ENCODE assay signal across 8 cellular contexts in the genomic region with DNA sequence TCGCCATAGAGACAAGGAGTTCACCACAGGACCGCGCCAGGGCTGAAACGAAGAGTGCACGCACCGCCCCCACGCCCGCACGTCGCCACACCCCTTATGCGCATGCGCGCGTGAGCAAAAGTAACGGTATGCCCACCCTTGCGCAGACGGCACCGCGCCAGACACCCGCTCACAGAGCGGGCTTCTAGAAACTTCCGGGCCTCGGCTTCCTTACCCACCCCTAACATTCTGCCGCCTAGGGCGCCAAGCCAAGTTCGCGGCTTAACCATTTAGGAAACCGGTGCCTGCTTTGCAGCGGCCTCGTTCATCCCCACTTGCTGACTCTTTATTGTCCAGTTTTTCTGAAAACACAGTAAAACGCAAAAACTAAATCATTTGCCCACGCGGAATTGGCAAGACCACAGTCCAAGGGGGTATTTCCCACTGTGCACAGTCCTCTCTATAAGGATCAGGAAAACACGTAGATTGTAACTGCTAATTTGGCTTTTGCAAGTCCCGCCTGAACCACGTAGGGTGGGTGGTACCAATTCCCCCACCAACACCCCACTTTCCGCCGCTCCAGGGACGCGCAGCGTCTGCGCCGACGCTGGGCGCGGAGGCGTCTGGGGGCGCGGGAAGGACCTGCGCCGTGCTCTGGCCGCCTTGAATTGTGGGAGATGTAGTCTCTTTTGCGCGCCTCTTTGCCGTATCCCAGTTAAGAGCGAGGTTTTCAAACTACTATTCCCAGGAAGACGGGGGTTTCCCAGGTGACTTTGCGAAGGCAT. TPM values are rescaled to one million over a fixed set of nuclear protein-coding genes. Genes with fewer than 3 reads are reported as not detected.
DNase-seq lines count a peak whose midpoint lies in the region; ATAC-seq lines count a peak whose summit lies in the region.

A gene with protein sequence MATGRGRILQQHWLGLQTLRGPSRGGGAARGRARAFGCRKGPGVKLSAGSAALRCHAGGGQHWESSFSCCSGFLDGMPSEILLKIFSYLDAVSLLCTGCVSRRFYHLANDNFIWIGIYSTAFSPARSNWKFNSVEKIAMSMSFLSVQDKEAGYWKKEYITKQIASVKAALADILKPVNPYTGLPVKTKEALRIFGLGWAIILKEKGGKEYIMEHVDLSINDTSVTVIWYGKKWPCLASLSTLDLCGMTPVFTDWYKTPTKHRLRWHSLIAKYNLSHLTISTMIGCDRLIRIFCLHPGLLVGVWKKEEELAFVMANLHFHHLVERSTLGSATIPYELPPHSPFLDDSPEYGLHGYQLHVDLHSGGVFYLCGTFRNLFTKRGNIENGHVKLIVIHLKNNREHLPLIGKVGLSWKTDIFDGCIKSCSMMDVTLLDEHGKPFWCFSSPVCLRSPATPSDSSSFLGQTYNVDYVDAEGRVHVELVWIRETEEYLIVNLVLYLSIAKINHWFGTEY (minus strand): TSS at position 56 of the 764 bp plus-strand sequence. CDS start 49 bp downstream, at position 7.
A gene with protein sequence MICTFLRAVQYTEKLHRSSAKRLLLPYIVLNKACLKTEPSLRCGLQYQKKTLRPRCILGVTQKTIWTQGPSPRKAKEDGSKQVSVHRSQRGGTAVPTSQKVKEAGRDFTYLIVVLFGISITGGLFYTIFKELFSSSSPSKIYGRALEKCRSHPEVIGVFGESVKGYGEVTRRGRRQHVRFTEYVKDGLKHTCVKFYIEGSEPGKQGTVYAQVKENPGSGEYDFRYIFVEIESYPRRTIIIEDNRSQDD (plus strand): TSS at position 745 of the 764 bp plus-strand sequence. CDS start 286 bp downstream, outside the sequence.

- peaks cover 4% of the 10 kb centered on the region for H3K27me3 Mint-ChIP-seq in dendritic cell treated with granulocyte-macrophage colony-stimulating factor and Interleukin-4, amounts not matched to agents 40 ng/mL and 50 ng/mL, for 4 days

- peak; percentile 88 for ATAC-seq in GM19397 (IDR thresholded peaks at IDR 0.05; ENCODE audit: unreplicated experiment)
- peak; percentile 88 for ATAC-seq in HG03565 (IDR thresholded peaks at IDR 0.05; ENCODE audit: unreplicated experiment)
- ATAC-seq in left lobe of liver = peak; percentile 93

- H3K36me3 Mint-ChIP-seq in dendritic cell treated with granulocyte-macrophage colony-stimulating factor and Interleukin-4, amounts not matched to agents 40 ng/mL and 50 ng/mL, for 4 days (ENCODE audit: low read depth) = peaks cover 27% of the 10 kb centered on the region

- intact Hi-C loops in dendritic cell treated with granulocyte-macrophage colony-stimulating factor and Interleukin-4, amounts not matched to agents 40 ng/mL and 50 ng/mL, for 4 days (cut with micrococcal nuclease) = loop anchor here (1.0 to 2.0 kb wide), 3 partner anchors 145 to 449 kb away; a partner anchor contains a TSS

- peaks cover 41% of the 10 kb centered on the region for H3K4me1 Mint-ChIP-seq in dendritic cell treated with granulocyte-macrophage colony-stimulating factor and Interleukin-4, amounts not matched to agents 40 ng/mL and 50 ng/mL, for 4 days (ENCODE audit: low read depth)

- peak; percentile 99 for DNase-seq in CD1c-positive myeloid dendritic cell (ENCODE audit: extremely low spot score)
- DNase-seq in NCI-H748 treated with DMSO at 0.1 percent for 48 hours (lab: John Stamatoyannopoulos, UW) = peak; percentile 97
- peak; percentile 91 to 92 for DNase-seq in activated CD4-positive, alpha-beta T cell treated with anti-CD3 and anti-CD28 coated beads, Interleukin-2, amount 50 U/mL, for 4 hours
- DNase-seq in left lobe of liver (ENCODE audit: low spot score) = peak; percentile 98
- peak; percentile 96 for DNase-seq in stimulated activated CD4-positive, alpha-beta T cell treated with anti-CD3 and anti-CD28 coated beads, Interleukin-2, amount 100 ng/mL, for 24 hours

- H3K27ac Mint-ChIP-seq in dendritic cell treated with granulocyte-macrophage colony-stimulating factor and Interleukin-4, amounts not matched to agents 40 ng/mL and 50 ng/mL, for 4 days = peak within 1 kb of the TSS; percentile 97

- H3K4me3 Mint-ChIP-seq in dendritic cell treated with granulocyte-macrophage colony-stimulating factor and Interleukin-4, amounts not matched to agents 40 ng/mL and 50 ng/mL, for 4 days = peak within 1 kb of the TSS; percentile 92

- H3K9me3 Mint-ChIP-seq in dendritic cell treated with granulocyte-macrophage colony-stimulating factor and Interleukin-4, amounts not matched to agents 40 ng/mL and 50 ng/mL, for 4 days = no peaks in the 10 kb centered on the region

RNA-seq across cellular contexts. Expression of the first gene that starts in this region (rescaled TPM):
- total RNA-seq in left lobe of liver = 0.58 TPM

RNA-seq across cellular contexts. Expression of the second gene that starts in this region (rescaled TPM):
- 18.2 TPM for total RNA-seq in left lobe of liver

Comparison
In these comparisons a context has a peak if more than half of its experiments do, and no peak if none do; other contexts are left out.
1. Peak in every context shown above with its lines: DNase-seq and ATAC-seq.